Comparison of ENCODE assay signal across 25 cellular contexts in genomic region chr14:71133296-71133695, GRCh38.
"Had no signal": no experiment of that assay in that cellular context is flagged by ENCODE, and none has a peak within 500 bp of the region (broad histone marks: within the 10 kb centered on the region; RNA-seq: fewer than 3 reads in every experiment).

No MANE protein-coding gene starts in this region.

- H3K36me3 Mint-ChIP-seq: memory B cell; mesothelial cell of epicardium; natural killer cell treated with Interleukin-12 subunit alpha and Interleukin-12 subunit beta and Interleukin-15 and Interleukin-18, amount 100 ng/mL, for 72 hours had no signal

- H2AFZ ChIP-seq: hepatocyte, parathyroid adenoma had no signal

- H3K9me3 ChIP-seq: mucosa of descending colon, neutrophil, prostate gland, thoracic aorta, upper lobe of left lung had no signal

- H3K4me2 ChIP-seq: hepatocyte had no signal

- ATAC-seq: left lobe of liver; mucosa of descending colon; natural killer cell treated with Interleukin-12 subunit alpha and Interleukin-12 subunit beta and Interleukin-15 and Interleukin-18, amount 100 ng/mL, for 72 hours; right cardiac atrium; stimulated activated naive B cell treated with anti-CD40 and anti-IgM and Interleukin-4, amounts not matched to agents 10 μg/mL and 1 μg/mL and 100 μg/mL, for 72 hours had no signal

- H3K27ac ChIP-seq: hepatocyte, neutrophil, parathyroid adenoma, prostate gland, skin epidermis, spleen, thoracic aorta, tibial nerve, upper lobe of left lung had no signal

- H3K4me1 Mint-ChIP-seq: neural crest cell had no signal

- H3K79me2 ChIP-seq: hepatocyte, parathyroid adenoma had no signal

- H3K4me3 Mint-ChIP-seq: dendritic cell treated with granulocyte-macrophage colony-stimulating factor and Interleukin-4, amounts not matched to agents 40 ng/mL and 50 ng/mL, for 4 days; memory B cell; mesothelial cell of epicardium; naive B cell; natural killer cell treated with Interleukin-12 subunit alpha and Interleukin-12 subunit beta and Interleukin-15 and Interleukin-18, amount 100 ng/mL, for 72 hours; neural crest cell; stimulated activated naive B cell treated with anti-CD40 and anti-IgM and Interleukin-4, amounts not matched to agents 10 μg/mL and 1 μg/mL and 100 μg/mL, for 72 hours; stimulated activated naive CD8-positive, alpha-beta T cell treated with anti-CD3 and anti-CD28 coated beads, Interleukin-15, Interleukin-2, amounts not matched to agents 100 ng/mL and 50 ng/mL, for 24 hours had no signal

- H3K27me3 Mint-ChIP-seq: dendritic cell treated with granulocyte-macrophage colony-stimulating factor and Interleukin-4, amounts not matched to agents 40 ng/mL and 50 ng/mL, for 4 days; memory B cell; stimulated activated naive CD8-positive, alpha-beta T cell treated with anti-CD3 and anti-CD28 coated beads, Interleukin-15, Interleukin-2, amounts not matched to agents 100 ng/mL and 50 ng/mL, for 24 hours had no signal

- H3K9ac ChIP-seq: parathyroid adenoma had no signal

- H3K36me3 ChIP-seq: neutrophil, prostate gland, spleen, thoracic aorta, tibial nerve, upper lobe of left lung had no signal

- H3K9me3 Mint-ChIP-seq: dendritic cell treated with granulocyte-macrophage colony-stimulating factor and Interleukin-4, amounts not matched to agents 40 ng/mL and 50 ng/mL, for 4 days; memory B cell; natural killer cell treated with Interleukin-12 subunit alpha and Interleukin-12 subunit beta and Interleukin-15 and Interleukin-18, amount 100 ng/mL, for 72 hours; stimulated activated naive B cell treated with anti-CD40 and anti-IgM and Interleukin-4, amounts not matched to agents 10 μg/mL and 1 μg/mL and 100 μg/mL, for 72 hours; stimulated activated naive CD8-positive, alpha-beta T cell treated with anti-CD3 and anti-CD28 coated beads, Interleukin-15, Interleukin-2, amounts not matched to agents 100 ng/mL and 50 ng/mL, for 24 hours had no signal

- H3K27ac Mint-ChIP-seq: dendritic cell treated with granulocyte-macrophage colony-stimulating factor and Interleukin-4, amounts not matched to agents 40 ng/mL and 50 ng/mL, for 4 days; memory B cell; mesothelial cell of epicardium; naive B cell; natural killer cell treated with Interleukin-12 subunit alpha and Interleukin-12 subunit beta and Interleukin-15 and Interleukin-18, amount 100 ng/mL, for 72 hours; stimulated activated naive B cell treated with anti-CD40 and anti-IgM and Interleukin-4, amounts not matched to agents 10 μg/mL and 1 μg/mL and 100 μg/mL, for 72 hours; stimulated activated naive CD8-positive, alpha-beta T cell treated with anti-CD3 and anti-CD28 coated beads, Interleukin-15, Interleukin-2, amounts not matched to agents 100 ng/mL and 50 ng/mL, for 24 hours had no signal

- H3K4me3 ChIP-seq: hepatocyte, lung, mucosa of descending colon, prostate gland, skin epidermis, spleen, thoracic aorta, tibial nerve, upper lobe of left lung had no signal

- H3K4me1 ChIP-seq: prostate gland had no signal

- H3K27me3 ChIP-seq: hepatocyte, neutrophil, spleen, upper lobe of left lung had no signal

- DNase-seq: effector CD8-positive, alpha-beta T cell; kidney; mucosa of descending colon; naive B cell; right cardiac atrium; spleen; stimulated activated CD4-positive, alpha-beta T cell treated with anti-CD3 and anti-CD28 coated beads, Interleukin-15, amount 100 ng/mL, for 24 hours; stimulated activated CD4-positive, alpha-beta T cell treated with anti-CD3 and anti-CD28 coated beads, Interleukin-2, amount 100 ng/mL, for 48 hours; stimulated activated naive B cell treated with anti-CD40 and anti-IgM and Interleukin-4, amounts not matched to agents 10 μg/mL and 1 μg/mL and 100 μg/mL, for 72 hours; upper lobe of left lung had no signal
